Comparison of ENCODE assay signal across 20 cellular contexts in genomic region chr11:45880772-45881570, GRCh38. TPM values are rescaled to one million over a fixed set of nuclear protein-coding genes. Genes with fewer than 3 reads are reported as not detected.
DNase-seq lines count a peak whose midpoint lies in the region; ATAC-seq, FAIRE-seq and TF ChIP-seq lines count a peak whose summit lies in the region.
"Had no signal": no experiment of that assay in that cellular context is flagged by ENCODE, and none has a peak within 500 bp of the region (broad histone marks: within the 10 kb centered on the region; RNA-seq: fewer than 3 reads in every experiment).

No MANE protein-coding gene starts in this region.

- TF ChIP-seq EP300 in A549 (IDR thresholded peaks at IDR 0.05) (no peak), Ishikawa (IDR thresholded peaks at IDR 0.05; ENCODE audit: borderline replicate concordance) (no peak)

- H3K9me3 ChIP-seq in A549: no peaks in the 10 kb centered on the region
- H3K9me3 ChIP-seq: neutrophil had no signal

- WGBS in A549 (ENCODE audit: missing lambda C conversion rate): 83% methylated on average over 15 of the region's 15 CpGs

- TF ChIP-seq RAD21 in A549 (conservative IDR thresholded peaks at IDR 0.05 in 1 of 2, IDR thresholded peaks at IDR 0.05 in 1 of 2) (no peak), Ishikawa (IDR thresholded peaks at IDR 0.05; ENCODE audit: low read depth) (no peak)

- H3K27me3 ChIP-seq in dorsolateral prefrontal cortex: no peaks in the 10 kb centered on the region

- intact Hi-C loops in dorsolateral prefrontal cortex (cut with DNase I): no loop called here

- ATAC-seq in A549: no peak
- no peak for ATAC-seq in GM18870 (IDR thresholded peaks at IDR 0.05; ENCODE audit: unreplicated experiment)
- no peak for ATAC-seq in GM18873 (IDR thresholded peaks at IDR 0.05; ENCODE audit: low FRiP score, unreplicated experiment)
- ATAC-seq: CD8-positive, alpha-beta T cell; Panc1; T-cell had no signal

- H3K4me2 ChIP-seq in A549: peak overlapping the region; percentile 36

- H3K4me1 ChIP-seq in A549: peaks cover 27% of the 10 kb centered on the region

- CTCF ChIA-PET in A549 (lab: Yijun Ruan, JAX) (interaction anchor here (1.5 to 5.6 kb wide), 2 partner anchors 8 to 10 kb away, joined by 5 to 39 read pairs; no protein-coding TSS in a partner anchor), HEK293T (lab: Yijun Ruan, JAX) (no interaction called here)

- no peak for DNase-seq in A549 (ENCODE audit: low read depth in 1 of 2, low spot score in 1 of 2)
- DNase-seq in SHP77 (lab: John Stamatoyannopoulos, UW): peak; percentile 15 to 48
- DNase-seq in dorsolateral prefrontal cortex: peak in 1 of 10 donors; percentile 91
- no peak for DNase-seq in foreskin melanocyte
- DNase-seq in HEK293T (ENCODE audit: extremely low spot score): no peak
- DNase-seq: activated B cell treated with CpG ODN at 0.5 μM for 24 hours; activated effector memory CD4-positive, alpha-beta T cell treated with Interleukin-2 at 50 U/mL for 16 hours; amniotic stem cell; CD8-positive, alpha-beta T cell; GOT3; islet precursor cell; NCI-H526; T-cell had no signal

- H3K4me3 ChIP-seq in A549 (no peak overlapping the region), dorsolateral prefrontal cortex (no peak overlapping the region)

- no peak for TF ChIP-seq POLR2A in A549 (IDR thresholded peaks at IDR 0.05; ENCODE audit: low read length)

- no peak for FAIRE-seq in A549 (lab: Jason Lieb, UNC)

- POLR2A ChIA-PET in A549 (lab: Yijun Ruan, JAX) (no interaction called here), HEK293T (lab: Yijun Ruan, JAX) (interaction anchor here (1.3 kb wide), 1 partner anchor 10 kb away, joined by 3 read pairs; no protein-coding TSS in a partner anchor)

- no peak for TF ChIP-seq CTCF in A549 (IDR thresholded peaks at IDR 0.05)
- no peak for TF ChIP-seq CTCF in dorsolateral prefrontal cortex (IDR thresholded peaks at IDR 0.05 in 54 of 56, conservative IDR thresholded peaks at IDR 0.05 in 2 of 56; ENCODE audit: low read depth in 1 of 56, partially characterized antibody in 56 of 56)

- peak overlapping the region in 1 of 2 experiments; percentile 43; a peak in 3 of 6 replicates for H3K27ac ChIP-seq in A549
- peak overlapping the region in 54 of 59 donors; percentile 0 to 84 (median 52) for H3K27ac ChIP-seq in dorsolateral prefrontal cortex
- H3K27ac ChIP-seq: neutrophil had no signal

TF ChIP-seq in A549, 52 proteins besides CTCF, POLR2A, EP300 and RAD21:
- no peak for TF ChIP-seq USF2 (IDR thresholded peaks at IDR 0.05)
- no peak for TF ChIP-seq JUNB (IDR thresholded peaks at IDR 0.05)
TF ChIP-seq in A549: peak in this region for 0.

TF ChIP-seq in Ishikawa, 13 proteins besides CTCF, POLR2A, EP300 and RAD21:
- no peak for TF ChIP-seq TCF12 (IDR thresholded peaks at IDR 0.05; ENCODE audit: low read depth)
- 0 out of 2 replicates have a peak, but pooled peaks have one; percentile 21 for TF ChIP-seq NFIC (IDR thresholded peaks at IDR 0.05)
TF ChIP-seq in Ishikawa: peak in this region for 1.

TF ChIP-seq in HEK293T, 16 proteins besides CTCF, POLR2A, EP300 and RAD21:
- TF ChIP-seq SUZ12 (IDR thresholded peaks at IDR 0.05) (no peak), HDGF (IDR thresholded peaks at IDR 0.05; ENCODE audit: borderline replicate concordance) (no peak), SP1 (IDR thresholded peaks at IDR 0.05) (no peak), NFRKB (IDR thresholded peaks at IDR 0.05) (no peak), ZNF384 (IDR thresholded peaks at IDR 0.05) (no peak), ELF4 (IDR thresholded peaks at IDR 0.05) (no peak), BHLHE40 (IDR thresholded peaks at IDR 0.05; ENCODE audit: borderline replicate concordance) (no peak), L3MBTL2 (conservative IDR thresholded peaks at IDR 0.05) (no peak), PKNOX1 (IDR thresholded peaks at IDR 0.05) (no peak), FOXK2 (IDR thresholded peaks at IDR 0.05) (no peak), TARDBP (IDR thresholded peaks at IDR 0.05) (no peak), FOXM1 (IDR thresholded peaks at IDR 0.05; ENCODE audit: borderline replicate concordance) (no peak)

RNA-seq across cellular contexts. Expression of gene MAPK8IP1, which starts 4.5 kb away (rescaled TPM):
- polyA plus RNA-seq in A549 (2011; rRNA removed) (2.6 and 2.7 TPM in 2 replicates), A549 (2017; fragmentation: RNase III; extraction: RNeasy Plus Mini Kit Qiagen cat#74134 plus additional on column Dnase treatment) (5.4 to 5.8 TPM (median 5.7 TPM) in 3 replicates)
- 4.6 and 6.8 TPM in 2 replicates for polyA plus RNA-seq in A549 (2012; cell fraction: cytosol; rRNA removed)
- polyA plus RNA-seq in A549 (2012; cell fraction: nucleus; rRNA removed): 7.0 and 12.5 TPM in 2 replicates
- polyA minus RNA-seq in A549 (2011; rRNA and poly(A)+ RNA removed): 5.4 and 6.4 TPM in 2 replicates
- 100 to 1,000 TPM; 164 to 333 (median 223) TPM for total RNA-seq in dorsolateral prefrontal cortex

RNA-seq across cellular contexts. Expression of gene FREY1, which starts 26.1 kb away (rescaled TPM):
- polyA plus RNA-seq in A549 (2011; rRNA removed) (0.17 TPM in 1 of 2 replicates, not detected in the other), A549 (2017; fragmentation: RNase III; extraction: RNeasy Plus Mini Kit Qiagen cat#74134 plus additional on column Dnase treatment) (0.18 to 0.22 TPM (median 0.21 TPM) in 3 replicates)
- polyA plus RNA-seq in A549 (2012; cell fraction: cytosol; rRNA removed): 0.13 and 0.18 TPM in 2 replicates
- 1.7 and 2.0 TPM in 2 replicates for polyA plus RNA-seq in A549 (2012; cell fraction: nucleus; rRNA removed)
- 1.1 and 2.7 TPM in 2 replicates for polyA minus RNA-seq in A549 (2011; rRNA and poly(A)+ RNA removed)
- total RNA-seq in dorsolateral prefrontal cortex: 1 to 10 TPM in 60 of 120 experiments, under 1 TPM in 23, not detected in 37; 0.59 to 5.0 (median 1.4) TPM
- polyA plus RNA-seq: AG04450 had no signal

RNA-seq across cellular contexts. Expression of gene CRY2, which starts 33.7 kb away (rescaled TPM):
- polyA plus RNA-seq in A549 (2011; rRNA removed) (4.1 and 4.9 TPM in 2 replicates), A549 (2017; fragmentation: RNase III; extraction: RNeasy Plus Mini Kit Qiagen cat#74134 plus additional on column Dnase treatment) (2.9 to 4.0 TPM (median 3.2 TPM) in 3 replicates)
- 2.3 and 3.2 TPM in 2 replicates for polyA plus RNA-seq in A549 (2012; cell fraction: cytosol; rRNA removed)
- polyA plus RNA-seq in A549 (2012; cell fraction: nucleus; rRNA removed): 10.4 and 10.6 TPM in 2 replicates
- 12.8 and 13.8 TPM in 2 replicates for polyA minus RNA-seq in A549 (2011; rRNA and poly(A)+ RNA removed)
- total RNA-seq in dorsolateral prefrontal cortex: 100 to 1,000 TPM in 43 of 120 experiments, 10 to 100 TPM in 77; 65.9 to 159 (median 95.3) TPM

RNA-seq across cellular contexts. Expression of gene PEX16, which starts 36.7 kb away (rescaled TPM):
- polyA plus RNA-seq in A549 (2011; rRNA removed): 18.0 and 20.2 TPM in 2 replicates
- polyA plus RNA-seq in A549 (2012; cell fraction: cytosol; rRNA removed): 28.6 and 34.6 TPM in 2 replicates
- 83.0 and 92.0 TPM in 2 replicates for polyA plus RNA-seq in A549 (2012; cell fraction: nucleus; rRNA removed)
- 16.2 to 18.2 TPM (median 17.8 TPM) in 3 replicates for polyA plus RNA-seq in A549 (2017; fragmentation: RNase III; extraction: RNeasy Plus Mini Kit Qiagen cat#74134 plus additional on column Dnase treatment)
- polyA minus RNA-seq in A549 (2011; rRNA and poly(A)+ RNA removed): 8.4 and 12.7 TPM in 2 replicates
- total RNA-seq in dorsolateral prefrontal cortex: 10 to 100 TPM; 26.7 to 59.7 (median 43.8) TPM

RNA-seq across cellular contexts. Expression of gene LARGE2, which starts 41.5 kb away (rescaled TPM):
- polyA plus RNA-seq in A549 (2011; rRNA removed): 0.97 and 1.2 TPM in 2 replicates
- 4.4 and 5.0 TPM in 2 replicates for polyA plus RNA-seq in A549 (2012; cell fraction: cytosol; rRNA removed)
- 10.8 and 14.4 TPM in 2 replicates for polyA plus RNA-seq in A549 (2012; cell fraction: nucleus; rRNA removed)
- 1.4 to 2.3 TPM (median 2.1 TPM) in 3 replicates for polyA plus RNA-seq in A549 (2017; fragmentation: RNase III; extraction: RNeasy Plus Mini Kit Qiagen cat#74134 plus additional on column Dnase treatment)
- polyA minus RNA-seq in A549 (2011; rRNA and poly(A)+ RNA removed): 0.70 and 1.4 TPM in 2 replicates
- 1 to 10 TPM in 1 of 120 experiments, under 1 TPM in 5, not detected in 114; 0.29 to 1.3 (median 0.40) TPM for total RNA-seq in dorsolateral prefrontal cortex
- total RNA-seq: dermis microvascular lymphatic vessel endothelial cell had no signal
- polyA plus RNA-seq: AG04450 had no signal

Comparison
In these comparisons a context has a peak if more than half of its experiments do, and no peak if none do; other contexts are left out.
1. DNase-seq: peak in SHP77 (2 of 2); none in A549 (0 of 2), foreskin melanocyte (single experiment) and HEK293T (single experiment).